In the genomic region with DNA sequence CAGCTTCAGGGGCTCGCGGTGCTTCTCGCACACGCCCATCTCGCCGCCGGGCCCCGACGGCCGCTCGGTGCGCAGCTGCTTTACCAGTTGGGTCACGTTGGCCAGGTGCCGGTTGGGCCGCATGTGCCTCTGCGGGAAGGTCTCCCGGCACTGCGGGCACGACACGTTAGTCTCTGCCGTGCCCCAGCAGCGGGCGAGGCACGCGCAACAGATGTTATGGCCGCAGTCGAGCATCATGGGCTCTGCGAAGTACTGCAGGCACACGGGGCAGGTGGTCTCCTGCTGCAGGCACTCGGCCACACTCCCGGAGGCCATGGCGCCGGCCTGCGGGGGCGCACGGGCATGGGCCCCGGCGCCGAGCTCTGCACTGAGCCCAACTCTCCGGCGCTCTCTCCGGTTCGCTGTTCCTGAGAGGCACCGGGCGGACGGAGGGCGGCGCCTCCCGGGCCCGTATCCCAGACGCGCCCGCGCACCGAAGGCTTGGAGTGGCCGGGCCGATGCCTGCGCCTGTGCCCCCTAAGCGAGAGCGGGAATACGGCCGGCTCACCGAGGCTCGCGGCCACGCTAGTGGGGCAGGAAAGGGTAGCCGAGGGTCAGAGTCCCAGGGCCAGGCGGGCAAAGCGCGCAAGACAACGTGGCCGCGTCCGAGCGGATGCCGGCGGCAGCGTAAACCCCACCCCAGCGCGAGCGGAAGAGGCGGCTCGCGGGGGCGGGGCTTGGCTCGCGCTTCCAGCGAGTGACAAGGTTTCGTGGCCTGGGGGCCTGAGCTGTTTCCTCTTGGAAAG, we compare ENCODE assay signal across 8 cellular contexts. TPM values are rescaled to one million over a fixed set of nuclear protein-coding genes. Genes with fewer than 3 reads are reported as not detected.
DNase-seq lines count a peak whose midpoint lies in the region; ATAC-seq and TF ChIP-seq lines count a peak whose summit lies in the region.

A gene with protein sequence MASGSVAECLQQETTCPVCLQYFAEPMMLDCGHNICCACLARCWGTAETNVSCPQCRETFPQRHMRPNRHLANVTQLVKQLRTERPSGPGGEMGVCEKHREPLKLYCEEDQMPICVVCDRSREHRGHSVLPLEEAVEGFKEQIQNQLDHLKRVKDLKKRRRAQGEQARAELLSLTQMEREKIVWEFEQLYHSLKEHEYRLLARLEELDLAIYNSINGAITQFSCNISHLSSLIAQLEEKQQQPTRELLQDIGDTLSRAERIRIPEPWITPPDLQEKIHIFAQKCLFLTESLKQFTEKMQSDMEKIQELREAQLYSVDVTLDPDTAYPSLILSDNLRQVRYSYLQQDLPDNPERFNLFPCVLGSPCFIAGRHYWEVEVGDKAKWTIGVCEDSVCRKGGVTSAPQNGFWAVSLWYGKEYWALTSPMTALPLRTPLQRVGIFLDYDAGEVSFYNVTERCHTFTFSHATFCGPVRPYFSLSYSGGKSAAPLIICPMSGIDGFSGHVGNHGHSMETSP (minus strand): TSS at position 668 of the 785 bp plus-strand sequence. CDS start 353 bp downstream, at position 315.

- peak within 1 kb of the TSS; percentile 74 to 97 for H3K27ac ChIP-seq in coronary artery

- peak within 1 kb of the TSS; percentile 96 for H3K4me3 Mint-ChIP-seq in activated CD4-positive, alpha-beta T cell treated with anti-CD3 and anti-CD28 coated beads for 36 hours

- intact Hi-C loops in activated CD4-positive, alpha-beta T cell treated with anti-CD3 and anti-CD28 coated beads for 36 hours (cut with DNase I, micrococcal nuclease), result loop anchor here (1.0 to 2.0 kb wide), 8 partner anchors 18 to 840 kb away; no protein-coding TSS in a partner anchor
- intact Hi-C loops in left colon (cut with DNase I, micrococcal nuclease), result no loop called here

- no peaks in the 10 kb centered on the region for H3K27me3 Mint-ChIP-seq in activated CD4-positive, alpha-beta T cell treated with anti-CD3 and anti-CD28 coated beads for 36 hours

- H3K4me1 Mint-ChIP-seq in activated CD4-positive, alpha-beta T cell treated with anti-CD3 and anti-CD28 coated beads for 36 hours, result peaks cover 36% of the 10 kb centered on the region

- peak; percentile 95 for DNase-seq in AG20443 (ENCODE audit: low spot score)
- DNase-seq in NCI-H446 (lab: John Stamatoyannopoulos, UW), result peak; percentile 70 to 92
- peak; percentile 88 for DNase-seq in activated CD4-positive, alpha-beta T cell treated with anti-CD3 and anti-CD28 coated beads for 36 hours
- peak; percentile 91 for DNase-seq in coronary artery (ENCODE audit: low spot score)
- DNase-seq in left colon, result peak; percentile 90 to 95
- DNase-seq in stimulated activated CD4-positive, alpha-beta T cell treated with anti-CD3 and anti-CD28 coated beads, Interleukin-2, amount 100 ng/mL, for 24 hours, result peak; percentile 84 to 88

- CTCF ChIA-PET in activated CD4-positive, alpha-beta T cell treated with anti-CD3 and anti-CD28 coated beads for 36 hours (lab: Charles Lee), result interaction anchor here (0.6 to 3.1 kb wide), 8 partner anchors 17 to 1028 kb away, joined by 3 to 28 read pairs (median 4); no protein-coding TSS in a partner anchor

- peak within 1 kb of the TSS; percentile 88 for H3K27ac Mint-ChIP-seq in activated CD4-positive, alpha-beta T cell treated with anti-CD3 and anti-CD28 coated beads for 36 hours

- POLR2A ChIA-PET in activated CD4-positive, alpha-beta T cell treated with anti-CD3 and anti-CD28 coated beads for 36 hours (lab: Charles Lee), result interaction anchor here (0.6 to 2.3 kb wide), 5 partner anchors 18 to 92 kb away, joined by 3 to 7 read pairs (median 6); no protein-coding TSS in a partner anchor

- peak within 1 kb of the TSS; percentile 97 for H3K4me3 ChIP-seq in coronary artery

- no peaks in the 10 kb centered on the region for H3K9me3 Mint-ChIP-seq in activated CD4-positive, alpha-beta T cell treated with anti-CD3 and anti-CD28 coated beads for 36 hours (ENCODE audit: low read depth)

- peaks cover 39% of the 10 kb centered on the region for H3K36me3 Mint-ChIP-seq in activated CD4-positive, alpha-beta T cell treated with anti-CD3 and anti-CD28 coated beads for 36 hours (ENCODE audit: low read depth)

- TF ChIP-seq CTCF in coronary artery (IDR thresholded peaks at IDR 0.05), result no peak

- peak; percentile 84 for ATAC-seq in GM18907 (IDR thresholded peaks at IDR 0.05; ENCODE audit: unreplicated experiment)
- peak; percentile 80 for ATAC-seq in HG03135 (IDR thresholded peaks at IDR 0.05; ENCODE audit: unreplicated experiment)
- peak; percentile 81 for ATAC-seq in activated CD4-positive, alpha-beta T cell treated with anti-CD3 and anti-CD28 coated beads for 36 hours
- ATAC-seq in left colon, result peak; percentile 88

RNA-seq across cellular contexts. Expression of the gene that starts here (rescaled TPM):
- 10 to 100 TPM; 48.5 to 54.6 TPM for total RNA-seq in activated CD4-positive, alpha-beta T cell treated with anti-CD3 and anti-CD28 coated beads for 36 hours
- total RNA-seq in left colon, result 10 to 100 TPM; 30.2 to 39.4 TPM

Comparison
In these comparisons a context has a peak if more than half of its experiments do, and no peak if none do; other contexts are left out.
1. Peak in every context shown above with its lines: DNase-seq, ATAC-seq, H3K4me3 ChIP-seq and H3K27ac ChIP-seq.
2. intact Hi-C loops: an anchor here in activated CD4-positive, alpha-beta T cell treated with anti-CD3 and anti-CD28 coated beads for 36 hours (1.0 to 2.0 kb wide); none called in left colon.